8 cellular contexts compared by ENCODE assay signal in genomic region chr2:173402405-173402974, GRCh38. TPM values are rescaled to one million over a fixed set of nuclear protein-coding genes. Genes with fewer than 3 reads are reported as not detected.
DNase-seq lines count a peak whose midpoint lies in the region; ATAC-seq and TF ChIP-seq lines count a peak whose summit lies in the region.

No MANE protein-coding gene starts in this region.

- H3K9me3 Mint-ChIP-seq in Calu3 (ENCODE audit: low read depth, unreplicated experiment), result no peaks in the 10 kb centered on the region

- no peaks in the 10 kb centered on the region for H3K36me3 ChIP-seq in H7 (replicated peaks; ENCODE audit: control insufficient read depth, insufficient read depth, low read length)
- no peaks in the 10 kb centered on the region for H3K36me3 ChIP-seq in ascending aorta
- H3K36me3 ChIP-seq in sigmoid colon, result no peaks in the 10 kb centered on the region

- TF ChIP-seq CTCF in Calu3 (IDR thresholded peaks at IDR 0.05; ENCODE audit: unreplicated experiment), result peak; percentile 89
- peak; percentile 81 to 85 (median 84) for TF ChIP-seq CTCF in ascending aorta (IDR thresholded peaks at IDR 0.05)
- peak; percentile 77 to 84 (median 82) for TF ChIP-seq CTCF in sigmoid colon (IDR thresholded peaks at IDR 0.05)

- TF ChIP-seq POLR2A in sigmoid colon (IDR thresholded peaks at IDR 0.05), result no peak
- no peak for TF ChIP-seq POLR2A in GM18505 (IDR thresholded peaks at IDR 0.05; ENCODE audit: borderline replicate concordance, extremely low read depth, insufficient read depth, insufficient read length)

- H3K27ac Mint-ChIP-seq in Calu3 (ENCODE audit: unreplicated experiment), result peak overlapping the region; percentile 73

- H3K4me1 Mint-ChIP-seq in Calu3 (ENCODE audit: low read depth, unreplicated experiment), result peaks cover 27% of the 10 kb centered on the region

- no peaks in the 10 kb centered on the region for H3K27me3 Mint-ChIP-seq in Calu3 (ENCODE audit: unreplicated experiment)

- no peaks in the 10 kb centered on the region for H3K36me3 Mint-ChIP-seq in Calu3 (ENCODE audit: insufficient read depth, unreplicated experiment)

- ATAC-seq in GM18505 (IDR thresholded peaks at IDR 0.05; ENCODE audit: unreplicated experiment), result no peak

- WGBS in sigmoid colon, 2 donors, result 3 to 6% methylated on average over 21 of the region's 21 CpGs

- no peak for TF ChIP-seq EP300 in sigmoid colon (IDR thresholded peaks at IDR 0.05)

- DNase-seq in Calu3 (peak; percentile 91), H7 (peak; percentile 70), NCI-H1694 (lab: John Stamatoyannopoulos, UW) (peak; percentile 94), T-helper 2 cell (peak; percentile 24 to 74 (median 51)), ascending aorta (ENCODE audit: low spot score in 2 of 2) (peak; percentile 24 to 85), hippocampal formation (lab: John Stamatoyannopoulos, UW) (peak; percentile 33 to 65), sigmoid colon (peak; percentile 89)

- H3K4me3 ChIP-seq in H7 (ENCODE audit: insufficient read depth, low read depth, low read length) (peak overlapping the region; percentile 25; the same call in 1 of the 2 replicates), ascending aorta (peak overlapping the region in 1 of 2 donors; percentile 20), sigmoid colon (peak overlapping the region in 2 of 4 donors; percentile 20 to 29)

- peaks cover 2% of the 10 kb centered on the region; the same call in 1 of the 2 replicates for H3K27me3 ChIP-seq in H7 (ENCODE audit: control insufficient read depth, insufficient read depth, low read length)
- H3K27me3 ChIP-seq in ascending aorta, result no peaks in the 10 kb centered on the region
- H3K27me3 ChIP-seq in sigmoid colon, result peaks cover 3 to 57% (median 16%) of the 10 kb centered on the region in 3 donors

- intact Hi-C loops in Calu3 (cut with micrococcal nuclease; ENCODE audit: unreplicated experiment) (loop anchor here (1.0 to 5.0 kb wide), 5 partner anchors 47 to 945 kb away; no protein-coding TSS in a partner anchor), ascending aorta (cut with DNase I) (loop anchor here (2.0 to 10.0 kb wide), 3 partner anchors 46 to 938 kb away; no protein-coding TSS in a partner anchor), sigmoid colon (cut with DNase I) (loop anchor here (1.0 to 10.0 kb wide), 3 partner anchors 47 to 938 kb away; no protein-coding TSS in a partner anchor)

- no TSS peak for BruUV-seq in Calu3 (replicated peaks; lab: Mats Ljungman, UMichigan)

- H3K4me1 ChIP-seq in ascending aorta (peaks cover 0 to 6% of the 10 kb centered on the region in 2 donors), sigmoid colon (peaks cover 0 to 15% (median 9%) of the 10 kb centered on the region in 4 donors)

- CTCF ChIA-PET in Calu3 (lab: Charles Lee), result interaction anchor here (0.5 to 3.8 kb wide), 10 partner anchors 8 to 939 kb away, joined by 3 to 30 read pairs (median 3); no protein-coding TSS in a partner anchor

- peak overlapping the region; percentile 67 for H3K4me3 Mint-ChIP-seq in Calu3 (ENCODE audit: low read depth, unreplicated experiment)

- H3K9me3 ChIP-seq in ascending aorta (no peaks in the 10 kb centered on the region), sigmoid colon (no peaks in the 10 kb centered on the region)

- H3K27ac ChIP-seq in ascending aorta, result no peak overlapping the region
- no peak overlapping the region for H3K27ac ChIP-seq in sigmoid colon

RNA-seq across cellular contexts. Expression of gene CDCA7, which starts 47.8 kb away (rescaled TPM):
- total RNA-seq in Calu3 (2022), result 39.0 and 48.2 TPM in 2 replicates
- total RNA-seq in H7 (2014; rRNA removed; shearing (Covaris generic)), result 76.6 and 83.8 TPM in 2 replicates
- not detected for total RNA-seq in ascending aorta
- total RNA-seq in sigmoid colon, result 1 to 10 TPM in 1 of 4 donors, under 1 TPM in 2, not detected in 1; 0.33 to 1.7 (median 0.41) TPM
- 10 to 100 TPM in 2 of 3 donors, 1 to 10 TPM in 1; 6.0 to 22.7 (median 13.4) TPM for polyA plus RNA-seq in sigmoid colon

Comparison
In these comparisons a context has a peak if more than half of its experiments do, and no peak if none do; other contexts are left out.
1. RNA of gene CDCA7, which starts 47.8 kb away (total RNA-seq): 76.6 to 83.8 TPM in H7 and 39.0 to 48.2 TPM in Calu3; 0.33 to 1.7 TPM in sigmoid colon and not detected in ascending aorta (single experiment); every median in the first group is over 10 times any median in the second.
2. Peak in every context shown above with its lines, with median percentiles within 50 percentile points of each other: DNase-seq and CTCF ChIP-seq.